Comparison of ENCODE assay signal across 1 cellular context in genomic region chr12:11486623-11487444, GRCh38.
TF ChIP-seq lines count a peak whose summit lies in the region.

No MANE protein-coding gene starts in this region.

TF ChIP-seq in HepG2, 621 proteins besides CTCF, POLR2A, EP300 and RAD21 (continued from another document):
- TF ChIP-seq, protein P1, sequence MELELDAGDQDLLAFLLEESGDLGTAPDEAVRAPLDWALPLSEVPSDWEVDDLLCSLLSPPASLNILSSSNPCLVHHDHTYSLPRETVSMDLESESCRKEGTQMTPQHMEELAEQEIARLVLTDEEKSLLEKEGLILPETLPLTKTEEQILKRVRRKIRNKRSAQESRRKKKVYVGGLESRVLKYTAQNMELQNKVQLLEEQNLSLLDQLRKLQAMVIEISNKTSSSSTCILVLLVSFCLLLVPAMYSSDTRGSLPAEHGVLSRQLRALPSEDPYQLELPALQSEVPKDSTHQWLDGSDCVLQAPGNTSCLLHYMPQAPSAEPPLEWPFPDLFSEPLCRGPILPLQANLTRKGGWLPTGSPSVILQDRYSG (CRISPR knock-in tag; IDR thresholded peaks at IDR 0.05): no peak
- TF ChIP-seq HMGXB4 (CRISPR knock-in tag; IDR thresholded peaks at IDR 0.05; ENCODE audit: borderline replicate concordance in 1 of 2, low read depth in 1 of 2) (peak; percentile 38 to 57; a peak in 2 of 4 replicates), FOXA3 (CRISPR knock-in tag; IDR thresholded peaks at IDR 0.05) (0 out of 2 replicates have a peak, but pooled peaks have one; percentile 9), ERF (CRISPR knock-in tag; IDR thresholded peaks at IDR 0.05) (0 out of 2 replicates have a peak, but pooled peaks have one; percentile 38), SMAD3 (CRISPR knock-in tag; IDR thresholded peaks at IDR 0.05) (no peak), ATF1 (CRISPR knock-in tag; IDR thresholded peaks at IDR 0.05) (peak; percentile 78), CREM (IDR thresholded peaks at IDR 0.05) (peak; percentile 82), CREM (CRISPR knock-in tag; IDR thresholded peaks at IDR 0.05) (no peak), CREB1 (IDR thresholded peaks at IDR 0.05) (peak; percentile 87), CREB1 (CRISPR knock-in tag; IDR thresholded peaks at IDR 0.05) (peak; percentile 89), SMC3 (IDR thresholded peaks at IDR 0.05; ENCODE audit: low read length) (peak; percentile 93), ZMYM4 (CRISPR knock-in tag; IDR thresholded peaks at IDR 0.05) (peak; percentile 35; the same call in 1 of the 2 replicates)
